In the genomic region with DNA sequence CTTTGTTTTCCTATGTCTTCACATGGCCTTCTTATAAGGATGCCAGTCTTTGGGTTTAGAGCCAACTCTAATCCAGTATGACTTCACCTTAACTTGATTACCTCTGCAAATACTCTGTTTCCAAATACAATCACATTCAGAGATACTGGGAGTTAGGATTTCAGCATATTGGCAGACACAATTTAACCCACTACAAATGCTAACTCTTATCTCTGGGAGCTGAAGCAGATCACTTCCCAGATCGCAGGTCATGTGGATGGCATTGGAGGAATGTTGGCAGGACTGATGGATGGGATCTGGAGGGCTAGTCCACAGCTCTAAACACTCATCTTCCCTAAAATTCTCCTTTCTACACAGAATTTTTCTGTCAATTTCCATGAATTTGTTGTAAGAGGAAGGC, we compare ENCODE assay signal across 20 cellular contexts. TPM values are rescaled to one million over a fixed set of nuclear protein-coding genes. Genes with fewer than 3 reads are reported as not detected.
DNase-seq lines count a peak whose midpoint lies in the region; ATAC-seq and TF ChIP-seq lines count a peak whose summit lies in the region.
"Had no signal": no experiment of that assay in that cellular context is flagged by ENCODE, and none has a peak within 500 bp of the region (broad histone marks: within the 10 kb centered on the region; RNA-seq: fewer than 3 reads in every experiment).

No MANE protein-coding gene starts in this region.

- no peaks in the 10 kb centered on the region for H3K36me3 Mint-ChIP-seq in activated naive CD8-positive, alpha-beta T cell treated with anti-CD3 and anti-CD28 coated beads, Interleukin-2, amount 50 U/mL, for 24 hours (ENCODE audit: low read depth)
- H3K36me3 Mint-ChIP-seq: CD4-positive, alpha-beta memory T cell had no signal

- no peaks in the 10 kb centered on the region for H3K36me3 ChIP-seq in HUES6 (ENCODE audit: control insufficient read depth, insufficient read depth, low read length)

- H3K9ac ChIP-seq in HUES6 (ENCODE audit: low read length): no peak overlapping the region
- H3K9ac ChIP-seq: KMS-11 had no signal

- peaks cover 18% of the 10 kb centered on the region for H3K4me1 ChIP-seq in HUES6 (ENCODE audit: control insufficient read depth, insufficient read depth, low read length)

- H3K4me3 Mint-ChIP-seq in activated naive CD8-positive, alpha-beta T cell treated with anti-CD3 and anti-CD28 coated beads, Interleukin-2, amount 50 U/mL, for 24 hours: no peak overlapping the region
- H3K4me3 Mint-ChIP-seq: GM23338 had no signal

- no peaks in the 10 kb centered on the region for H3K9me3 ChIP-seq in HUES6 (ENCODE audit: control insufficient read depth, insufficient read depth, low read depth, low read length)

- H3K4me3 ChIP-seq in HUES6 (ENCODE audit: low read depth, low read length) (no peak overlapping the region), fibroblast of the aortic adventitia (ENCODE audit: low read depth, low read length) (no peak overlapping the region), skin epidermis (no peak overlapping the region)
- H3K4me3 ChIP-seq: GM23338 had no signal

- peak; percentile 52 for DNase-seq in fibroblast of the aortic adventitia (ENCODE audit: low read depth)
- no peak for DNase-seq in activated naive CD8-positive, alpha-beta T cell treated with anti-CD3 and anti-CD28 coated beads, Interleukin-2, amount 50 U/mL, for 24 hours
- no peak for DNase-seq in NCI-H2171 treated with DMSO at 0.1 percent for 48 hours (lab: John Stamatoyannopoulos, UW)
- DNase-seq: Calu3; CD4-positive, alpha-beta memory T cell; DMS53; NCI-H1417; NCI-H187 treated with DMSO at 0.1 percent for 48 hours; NCI-H345; NCI-H526; PC-3; RPMI8226; SHP77 treated with DMSO at 0.1 percent for 48 hours had no signal

- ATAC-seq in activated naive CD8-positive, alpha-beta T cell treated with anti-CD3 and anti-CD28 coated beads, Interleukin-2, amount 50 U/mL, for 24 hours: no peak
- no peak for ATAC-seq in HG03139 (IDR thresholded peaks at IDR 0.05; ENCODE audit: unreplicated experiment)
- ATAC-seq: GM23338, HCT116, PC-3 had no signal

- H3K27me3 Mint-ChIP-seq in activated naive CD8-positive, alpha-beta T cell treated with anti-CD3 and anti-CD28 coated beads, Interleukin-2, amount 50 U/mL, for 24 hours: no peaks in the 10 kb centered on the region

- no peak overlapping the region for H3K27ac Mint-ChIP-seq in activated naive CD8-positive, alpha-beta T cell treated with anti-CD3 and anti-CD28 coated beads, Interleukin-2, amount 50 U/mL, for 24 hours
- H3K27ac Mint-ChIP-seq: CD4-positive, alpha-beta memory T cell had no signal

- no peaks in the 10 kb centered on the region for H3K27me3 ChIP-seq in HUES6 (ENCODE audit: control insufficient read depth, insufficient read depth, low read length)

- H3K4me1 Mint-ChIP-seq in activated naive CD8-positive, alpha-beta T cell treated with anti-CD3 and anti-CD28 coated beads, Interleukin-2, amount 50 U/mL, for 24 hours: peaks cover 5% of the 10 kb centered on the region
- H3K4me1 Mint-ChIP-seq: CD4-positive, alpha-beta memory T cell had no signal

- TF ChIP-seq CTCF in 22Rv1 (IDR thresholded peaks at IDR 0.05) (no peak), fibroblast of the aortic adventitia (IDR thresholded peaks at IDR 0.05; ENCODE audit: insufficient read depth, low read length) (no peak)

- H3K27ac ChIP-seq in 22Rv1 (peak overlapping the region; percentile 97), HUES6 (ENCODE audit: low read depth, low read length) (peak overlapping the region; percentile 44; the same call in 1 of the 2 replicates), skin epidermis (peak overlapping the region in 18 of 21 experiments; percentile 45 to 88 (median 78))
- H3K27ac ChIP-seq: KMS-11 had no signal

- no peaks in the 10 kb centered on the region for H3K9me3 Mint-ChIP-seq in activated naive CD8-positive, alpha-beta T cell treated with anti-CD3 and anti-CD28 coated beads, Interleukin-2, amount 50 U/mL, for 24 hours
- H3K9me3 Mint-ChIP-seq: CD4-positive, alpha-beta memory T cell; GM23338 had no signal

RNA-seq across cellular contexts. Expression of a gene that starts 46.2 kb away (rescaled TPM):
- total RNA-seq in fibroblast of the aortic adventitia (ENCODE audit: low replicate concordance): not detected in 2 replicates
- total RNA-seq: CD4-positive, alpha-beta memory T cell; GM23338; PC-3 had no signal

Comparison
In these comparisons a context has a peak if more than half of its experiments do, and no peak if none do; other contexts are left out.
1. H3K27ac ChIP-seq: peak in every context shown above with its lines; median percentile 97 in 22Rv1; 78 in skin epidermis; 44 in HUES6.